ENCODE assay signal across 8 cellular contexts in genomic region chr2:8684885-8685696, GRCh38.
DNase-seq lines count a peak whose midpoint lies in the region; ATAC-seq lines count a peak whose summit lies in the region.

No MANE protein-coding gene starts in this region.

- no peaks in the 10 kb centered on the region for H3K27me3 ChIP-seq in layer of hippocampus (ENCODE audit: control insufficient read depth, insufficient read depth, low read length)

- no peak for ATAC-seq in HG03045 (IDR thresholded peaks at IDR 0.05; ENCODE audit: unreplicated experiment)

- H3K27ac ChIP-seq in caudate nucleus (ENCODE audit: low read depth, low read length), result peak overlapping the region; percentile 48
- H3K27ac ChIP-seq in layer of hippocampus (ENCODE audit: low read depth, low read length), result peak overlapping the region; percentile 62

- peak; percentile 57 for DNase-seq in NK-92 treated with Interleukin-12 subunit alpha and Interleukin-12 subunit beta, amount 100 ng/mL, for 24 hours (lab: John Stamatoyannopoulos, UW)
- DNase-seq in NK-92 (lab: John Stamatoyannopoulos, UW; ENCODE audit: unreplicated experiment) (no peak), NAMALWA (ENCODE audit: low spot score) (peak; percentile 41), UCSD-AML1 (lab: John Stamatoyannopoulos, UW; ENCODE audit: unreplicated experiment) (peak; percentile 60), caudate nucleus (lab: John Stamatoyannopoulos, UW) (peak in 13 of 61 donors; percentile 2 to 45 (median 29))
- DNase-seq in stimulated activated CD4-positive, alpha-beta T cell treated with anti-CD3 and anti-CD28 coated beads, Interleukin-15, amount 100 ng/mL, for 48 hours (ENCODE audit: low read depth in 2 of 2), result peak; percentile 42 to 47
